Comparison of ENCODE assay signal across 8 cellular contexts in genomic region chr3:72152551-72153476, GRCh38.
DNase-seq lines count a peak whose midpoint lies in the region; ATAC-seq and TF ChIP-seq lines count a peak whose summit lies in the region.

No MANE protein-coding gene starts in this region.

- peak overlapping the region; percentile 85 for H3K4me2 ChIP-seq in osteoblast (ENCODE audit: insufficient read depth, low read length)

- H4K20me1 ChIP-seq in osteoblast (ENCODE audit: insufficient read depth, low read length), result no peaks in the 10 kb centered on the region

- no peak for ATAC-seq in GM21515 (IDR thresholded peaks at IDR 0.05; ENCODE audit: unreplicated experiment)
- ATAC-seq in HG02970 (IDR thresholded peaks at IDR 0.05; ENCODE audit: low FRiP score, unreplicated experiment), result no peak

- DNase-seq in DMS 273 treated with DMSO at 0.1 percent for 48 hours (lab: John Stamatoyannopoulos, UW) (peak; percentile 57), NCI-H524 (lab: John Stamatoyannopoulos, UW) (peak; percentile 79 to 83), epithelial cell of esophagus (ENCODE audit: low read depth) (peak; percentile 23), osteoblast (ENCODE audit: insufficient read length, low spot score, missing footprints) (peak; percentile 72), erythroblast (lab: John Stamatoyannopoulos, UW) (no peak), GM19238 (ENCODE audit: insufficient read length, low spot score) (no peak)

- H3K36me3 ChIP-seq in osteoblast (ENCODE audit: insufficient read depth, low read length), result no peaks in the 10 kb centered on the region

- H3K79me2 ChIP-seq in osteoblast (ENCODE audit: insufficient read depth, low read length), result no peaks in the 10 kb centered on the region

- peaks cover 30% of the 10 kb centered on the region for H3K4me1 ChIP-seq in osteoblast (ENCODE audit: insufficient read depth, low read length)

- H3K9me3 ChIP-seq in osteoblast (ENCODE audit: low read depth, low read length), result no peaks in the 10 kb centered on the region

- H2AFZ ChIP-seq in osteoblast (ENCODE audit: low read length), result peak overlapping the region; percentile 90

- H3K4me3 ChIP-seq in epithelial cell of esophagus (ENCODE audit: low read length), result no peak overlapping the region
- H3K4me3 ChIP-seq in osteoblast (ENCODE audit: insufficient read depth, low read length), result peak overlapping the region; percentile 59

- TF ChIP-seq POLR2A in erythroblast (IDR thresholded peaks at IDR 0.05; ENCODE audit: low read length), result no peak

- H3K27me3 ChIP-seq in osteoblast (ENCODE audit: insufficient read depth, low read length), result no peaks in the 10 kb centered on the region

- TF ChIP-seq CTCF in epithelial cell of esophagus (IDR thresholded peaks at IDR 0.05; ENCODE audit: insufficient read depth, low read depth, low read length, missing control alignments), result no peak
- TF ChIP-seq CTCF in osteoblast (IDR thresholded peaks at IDR 0.05; ENCODE audit: extremely low read depth, low read depth, low read length), result no peak

- peak overlapping the region; percentile 45 for H3K27ac ChIP-seq in osteoblast (ENCODE audit: low read depth, low read length)

Comparison
In these comparisons a context has a peak if more than half of its experiments do, and no peak if none do; other contexts are left out.
1. DNase-seq: peak in DMS 273 treated with DMSO at 0.1 percent for 48 hours (single experiment), NCI-H524 (2 of 2), epithelial cell of esophagus (single experiment) and osteoblast (single experiment); none in erythroblast (0 of 2) and GM19238 (single experiment).